14 cellular contexts compared by ENCODE assay signal in genomic region chr18:8469793-8470192, GRCh38.
DNase-seq lines count a peak whose midpoint lies in the region; ATAC-seq, FAIRE-seq and TF ChIP-seq lines count a peak whose summit lies in the region.
"Had no signal": no experiment of that assay in that cellular context is flagged by ENCODE, and none has a peak within 500 bp of the region (broad histone marks: within the 10 kb centered on the region; RNA-seq: fewer than 3 reads in every experiment).

No MANE protein-coding gene starts in this region.

- H3K79me2 ChIP-seq in H1 (ENCODE audit: control insufficient read depth in 1 of 2, insufficient read depth in 2 of 2, low read length in 2 of 2), result no peaks in the 10 kb centered on the region

- no peak overlapping the region for H2BK12ac ChIP-seq in H1 (ENCODE audit: low read depth, low read length)

- H3K36me3 ChIP-seq in IMR-90 (ENCODE audit: control insufficient read depth, insufficient read depth, low read length) (no peaks in the 10 kb centered on the region), H1 (ENCODE audit: control insufficient read depth in 2 of 4, insufficient read depth in 4 of 4, low read length in 3 of 4) (no peaks in the 10 kb centered on the region)
- H3K36me3 ChIP-seq: suprapubic skin had no signal

- no peaks in the 10 kb centered on the region for H3K79me1 ChIP-seq in IMR-90 (ENCODE audit: low read depth in 1 of 2, low read length in 2 of 2)
- H3K79me1 ChIP-seq in H1 (ENCODE audit: low read depth, low read length), result no peaks in the 10 kb centered on the region

- H3K4ac ChIP-seq in IMR-90 (ENCODE audit: low read depth, low read length) (no peak overlapping the region), H1 (replicated peaks; ENCODE audit: insufficient read length, low read depth, low read length) (no peak overlapping the region)

- dilution Hi-C loops in IMR-90 (cut with HindIII; ENCODE audit: low sequenced_read_pairs, unreplicated experiment), result no loop called here

- CTCF ChIA-PET in IMR-90 (lab: Yijun Ruan, JAX) (interaction anchor here (0.7 to 1.7 kb wide), 2 partner anchors 8 to 9 kb away, joined by 3 to 7 read pairs; no protein-coding TSS in a partner anchor), H1 (lab: Charles Lee; ENCODE audit: partially characterized antibody) (interaction anchor here (0.6 to 6.7 kb wide), 5 partner anchors 9 to 1475 kb away, joined by 4 to 82 read pairs (median 7); no protein-coding TSS in a partner anchor)

- no peak overlapping the region for H2AK9ac ChIP-seq in IMR-90 (replicated peaks; ENCODE audit: low read depth, low read length, poor library complexity)

- H3K9me3 ChIP-seq in IMR-90 (ENCODE audit: control insufficient read depth, insufficient read depth, low read length), result no peaks in the 10 kb centered on the region
- H3K9me3 ChIP-seq in H1 (ENCODE audit: insufficient read depth in 2 of 2, low read depth in 1 of 2, low read length in 1 of 2), result no peaks in the 10 kb centered on the region
- H3K9me3 ChIP-seq: suprapubic skin had no signal

- ATAC-seq in IMR-90 (ENCODE audit: low read depth) (peak; percentile 76), HG02852 (IDR thresholded peaks at IDR 0.05; ENCODE audit: unreplicated experiment) (no peak), HG03139 (IDR thresholded peaks at IDR 0.05; ENCODE audit: unreplicated experiment) (no peak)
- ATAC-seq: activated CD8-positive, alpha-beta T cell treated with anti-CD3 and anti-CD28 coated beads for 36 hours had no signal

- H2AFZ ChIP-seq in IMR-90 (replicated peaks; ENCODE audit: low read length, poor library complexity), result no peak overlapping the region
- 0 out of 2 replicates have a peak overlapping the region, but pooled peaks have one; percentile 2 for H2AFZ ChIP-seq in H1 (ENCODE audit: low read length)

- TF ChIP-seq CTCF in IMR-90 (conservative IDR thresholded peaks at IDR 0.05; ENCODE audit: low read depth, low read length), result no peak
- no peak for TF ChIP-seq CTCF in H1 (IDR thresholded peaks at IDR 0.05; ENCODE audit: control extremely low read depth in 1 of 3, insufficient read depth in 1 of 3, low read depth in 1 of 3, low read length in 3 of 3)

- H3K23me2 ChIP-seq in H1 (ENCODE audit: low read depth, low read length), result no peaks in the 10 kb centered on the region; the same call in 1 of the 2 replicates

- no peak overlapping the region for H3K23ac ChIP-seq in IMR-90 (ENCODE audit: low read depth, low read length)
- no peak overlapping the region for H3K23ac ChIP-seq in H1 (ENCODE audit: insufficient read length)

- H3K4me3 ChIP-seq in IMR-90 (ENCODE audit: insufficient read depth, low read depth, low read length) (no peak overlapping the region), H1 (ENCODE audit: extremely low read depth in 1 of 4, insufficient read depth in 2 of 4, low read depth in 3 of 4, low read length in 4 of 4) (no peak overlapping the region)
- H3K4me3 ChIP-seq: suprapubic skin had no signal

- POLR2A ChIA-PET in IMR-90 (lab: Charles Lee; ENCODE audit: unreplicated experiment) (no interaction called here), H1 (lab: Charles Lee; ENCODE audit: partially characterized antibody) (no interaction called here)

- TF ChIP-seq POLR2A in IMR-90 (IDR thresholded peaks at IDR 0.05; ENCODE audit: low read depth, low read length) (no peak), H1 (IDR thresholded peaks at IDR 0.05; ENCODE audit: control extremely low read depth in 1 of 2, low read depth in 2 of 2, low read length in 2 of 2) (no peak)

- WGBS in IMR-90 (ENCODE audit: extremely low coverage in 2 of 2, insufficient read length in 1 of 2), 2 experiments, result no CpG with 5 or more reads among the region's 2 CpGs
- 93% methylated on average over 2 of the region's 2 CpGs; no CpG with 5 or more reads in 1 of the 2 experiments for WGBS in H1 (ENCODE audit: extremely low coverage in 1 of 2, insufficient coverage in 1 of 2, insufficient read length in 1 of 2, insufficient replicate concordance in 2 of 2, low coverage in 1 of 2, low lambda C conversion rate in 2 of 2, missing lambda C conversion rate in 1 of 2), 2 experiments

- no peaks in the 10 kb centered on the region; the same call in 1 of the 2 replicates for H3K9me1 ChIP-seq in IMR-90 (ENCODE audit: insufficient read depth, low read length)

- H2BK20ac ChIP-seq in IMR-90 (ENCODE audit: low read depth, low read length), result no peak overlapping the region
- H2BK20ac ChIP-seq in H1 (ENCODE audit: low read length), result no peak overlapping the region

- H3K9ac ChIP-seq in IMR-90 (ENCODE audit: low read depth, low read length) (no peak overlapping the region), H1 (replicated peaks in 1 of 4; ENCODE audit: extremely low read depth in 1 of 4, low read depth in 3 of 4, low read length in 3 of 4) (no peak overlapping the region)

- no peak overlapping the region for H2BK120ac ChIP-seq in IMR-90 (ENCODE audit: low read depth, low read length)
- no peak overlapping the region for H2BK120ac ChIP-seq in H1 (replicated peaks; ENCODE audit: low read depth, low read length)

- no peak overlapping the region for H4K8ac ChIP-seq in IMR-90 (ENCODE audit: low read depth in 2 of 2, low read length in 2 of 2)
- no peak overlapping the region for H4K8ac ChIP-seq in H1 (ENCODE audit: extremely low read depth, insufficient read depth, low read length)

- no peaks in the 10 kb centered on the region; the same call in 1 of the 2 replicates for H3K4me1 ChIP-seq in IMR-90 (ENCODE audit: control insufficient read depth, insufficient read depth, low read length)
- H3K4me1 ChIP-seq in H1 (replicated peaks in 1 of 4; ENCODE audit: control insufficient read depth in 3 of 4, insufficient read depth in 4 of 4, low read length in 3 of 4), result no peaks in the 10 kb centered on the region

- no peak for TF ChIP-seq EP300 in H1 (IDR thresholded peaks at IDR 0.05; ENCODE audit: borderline replicate concordance in 1 of 2, low read depth in 2 of 2, low read length in 2 of 2)

- H3K27me3 ChIP-seq in IMR-90 (ENCODE audit: control insufficient read depth, insufficient read depth, low read length) (peaks cover 30% of the 10 kb centered on the region), H1 (replicated peaks in 1 of 4; ENCODE audit: control insufficient read depth in 3 of 4, extremely low read depth in 1 of 4, insufficient read depth in 3 of 4, low read length in 3 of 4) (no peaks in the 10 kb centered on the region)
- H3K27me3 ChIP-seq: suprapubic skin had no signal

- no TSS peak for BruUV-seq in IMR-90 (replicated peaks; lab: Mats Ljungman, UMichigan)

- H4K20me1 ChIP-seq in IMR-90 (ENCODE audit: insufficient read depth, low read length) (no peaks in the 10 kb centered on the region), H1 (replicated peaks in 1 of 2; ENCODE audit: control insufficient read depth in 1 of 2, insufficient read depth in 2 of 2, low read length in 2 of 2) (no peaks in the 10 kb centered on the region)

- H3K27ac ChIP-seq in IMR-90 (ENCODE audit: insufficient read depth, low read length) (no peak overlapping the region), H1 (ENCODE audit: low read depth, low read length) (no peak overlapping the region)
- H3K27ac ChIP-seq: suprapubic skin had no signal

- H3K18ac ChIP-seq in IMR-90 (ENCODE audit: low read depth, low read length) (no peak overlapping the region), H1 (ENCODE audit: extremely low read depth, low read length) (no peak overlapping the region)

- H2BK15ac ChIP-seq in IMR-90 (ENCODE audit: low read depth, low read length) (no peak overlapping the region), H1 (ENCODE audit: low read length) (no peak overlapping the region)

- TF ChIP-seq RAD21 in IMR-90 (IDR thresholded peaks at IDR 0.05; ENCODE audit: low read length) (no peak), H1 (IDR thresholded peaks at IDR 0.05 in 1 of 2, conservative IDR thresholded peaks at IDR 0.05 in 1 of 2; ENCODE audit: low read depth in 2 of 2, low read length in 2 of 2) (no peak)

- H3K14ac ChIP-seq in IMR-90 (replicated peaks; ENCODE audit: low read depth, low read length), result no peak overlapping the region
- no peak overlapping the region for H3K14ac ChIP-seq in H1 (ENCODE audit: insufficient read length)

- DNase-seq in AG08395 (ENCODE audit: low spot score), result peak; percentile 69
- peak; percentile 42 for DNase-seq in IMR-90
- no peak for DNase-seq in H1 (ENCODE audit: low read depth in 1 of 2, low spot score in 2 of 2)
- DNase-seq in kidney tubule cell (ENCODE audit: low spot score), result peak; percentile 14
- DNase-seq in activated CD4-positive, alpha-beta T cell treated with anti-CD3 and anti-CD28 coated beads, Interleukin-2, amount 50 U/mL, for 1 hour, result no peak
- DNase-seq in activated CD4-positive, alpha-beta T cell treated with anti-CD3 and anti-CD28 coated beads, Interleukin-2, amount 50 U/mL, for 48 hours, result no peak
- DNase-seq: activated CD8-positive, alpha-beta T cell treated with anti-CD3 and anti-CD28 coated beads for 36 hours; aorta; NCI-H2171; SIG-M5 had no signal

- no peak overlapping the region for H4K5ac ChIP-seq in IMR-90 (ENCODE audit: low read depth, low read length)
- H4K5ac ChIP-seq in H1 (ENCODE audit: insufficient read length, low read depth, low read length), result no peak overlapping the region

- H2AK5ac ChIP-seq in IMR-90 (ENCODE audit: low read depth, low read length) (no peak overlapping the region), H1 (ENCODE audit: low read depth, low read length) (no peak overlapping the region)

- no peak for FAIRE-seq in H1 (lab: Jason Lieb, UNC)
- FAIRE-seq: HTR-8/SVneo had no signal

- H3K4me2 ChIP-seq in IMR-90 (ENCODE audit: low read depth, low read length), result no peak overlapping the region; the same call in 1 of the 2 replicates
- no peak overlapping the region for H3K4me2 ChIP-seq in H1 (ENCODE audit: insufficient read depth in 1 of 2, low read depth in 2 of 2, low read length in 2 of 2)

- intact Hi-C loops in IMR-90 (cut with micrococcal nuclease), result no loop called here

- H4K91ac ChIP-seq in IMR-90 (ENCODE audit: insufficient read depth, low read depth, low read length) (no peak overlapping the region), H1 (replicated peaks; ENCODE audit: insufficient read length, low read length) (no peak overlapping the region)

- H3K56ac ChIP-seq in IMR-90 (ENCODE audit: extremely low read depth, insufficient read depth, low read length) (no peak overlapping the region), H1 (replicated peaks; ENCODE audit: insufficient read length, low read depth, low read length) (no peak overlapping the region)

- H2BK5ac ChIP-seq in IMR-90 (ENCODE audit: low read depth, low read length, poor library complexity, severe bottlenecking) (no peak overlapping the region), H1 (ENCODE audit: low read depth, low read length) (no peak overlapping the region)

- in situ Hi-C loops in IMR-90 (cut with MboI; ENCODE audit: low sequenced_read_pairs), result no loop called here

TF ChIP-seq in IMR-90, 13 proteins besides CTCF, POLR2A, EP300 and RAD21 (continues in another document):
- TF ChIP-seq MAZ (IDR thresholded peaks at IDR 0.05; ENCODE audit: borderline replicate concordance, low read depth, low read length), result no peak
- TF ChIP-seq RFX5 (IDR thresholded peaks at IDR 0.05; ENCODE audit: low read depth, low read length), result no peak
- TF ChIP-seq BHLHE40 (IDR thresholded peaks at IDR 0.05; ENCODE audit: low read depth, low read length), result no peak

Comparison
In these comparisons a context has a peak if more than half of its experiments do, and no peak if none do; other contexts are left out.
1. DNase-seq: peak in AG08395 (single experiment), IMR-90 (single experiment) and kidney tubule cell (single experiment); none in H1 (0 of 2), activated CD4-positive, alpha-beta T cell treated with anti-CD3 and anti-CD28 coated beads, Interleukin-2, amount 50 U/mL, for 1 hour (single experiment) and activated CD4-positive, alpha-beta T cell treated with anti-CD3 and anti-CD28 coated beads, Interleukin-2, amount 50 U/mL, for 48 hours (0 of 2).